ENCODE assay signal across 22 cellular contexts in the genomic region with DNA sequence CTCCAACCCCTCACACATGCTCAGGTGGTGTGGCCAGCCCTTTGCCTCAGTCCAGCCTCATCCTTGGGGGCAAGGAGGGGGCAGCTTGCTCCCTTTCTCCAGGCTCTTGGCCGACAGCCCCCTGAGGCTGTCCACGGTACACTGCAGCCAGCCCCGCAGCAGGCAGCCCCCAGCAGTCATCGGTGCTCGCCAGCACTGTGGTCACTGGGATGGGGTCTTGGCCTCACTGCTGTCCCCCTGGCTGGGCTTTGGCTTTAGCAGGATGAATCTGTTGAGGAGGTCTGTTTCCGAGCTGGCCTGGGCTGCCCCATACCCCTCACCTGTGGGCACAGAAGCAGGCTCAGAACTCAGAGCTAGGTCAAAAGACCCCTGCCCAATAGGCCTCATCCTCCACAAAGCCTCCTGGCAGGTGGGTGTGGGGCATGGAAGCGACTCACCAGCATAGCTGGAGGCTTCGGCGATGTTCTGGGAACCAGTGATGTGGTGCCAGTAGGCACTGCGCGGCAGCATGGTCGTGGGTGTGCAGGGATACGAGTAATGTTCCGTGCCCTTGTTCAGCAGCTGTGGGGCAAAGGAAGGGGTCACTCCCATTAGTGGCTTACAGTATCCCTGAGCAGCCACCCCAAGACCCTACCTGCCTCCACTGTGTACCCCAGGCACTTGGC. TPM values are rescaled to one million over a fixed set of nuclear protein-coding genes. Genes with fewer than 3 reads are reported as not detected.
DNase-seq lines count a peak whose midpoint lies in the region; ATAC-seq, FAIRE-seq and TF ChIP-seq lines count a peak whose summit lies in the region.
"Had no signal": no experiment of that assay in that cellular context is flagged by ENCODE, and none has a peak within 500 bp of the region (broad histone marks: within the 10 kb centered on the region; RNA-seq: fewer than 3 reads in every experiment).

No MANE protein-coding gene starts in this region.

- H4K12ac ChIP-seq in trophoblast cell (ENCODE audit: low read depth, low read length) = no peak overlapping the region

- no peak overlapping the region for H4K8ac ChIP-seq in trophoblast cell (ENCODE audit: low read depth, low read length)

- peak overlapping the region; percentile 81; the same call in 1 of the 2 replicates for H3K27ac ChIP-seq in GM23338 (ENCODE audit: low read depth)
- H3K27ac ChIP-seq in endothelial cell of umbilical vein (ENCODE audit: insufficient read depth, low read depth, low read length) = no peak overlapping the region
- peak overlapping the region; percentile 55 for H3K27ac ChIP-seq in trophoblast cell (ENCODE audit: low read depth, low read length)
- H3K27ac ChIP-seq: ascending aorta, gastrocnemius medialis, thyroid gland had no signal

- peaks cover 3% of the 10 kb centered on the region; the same call in 1 of the 2 replicates for H4K20me1 ChIP-seq in GM23338 (replicated peaks; ENCODE audit: insufficient read depth)
- H4K20me1 ChIP-seq in endothelial cell of umbilical vein (replicated peaks; ENCODE audit: control insufficient read depth, extremely low read depth, insufficient read depth, low read length) = no peaks in the 10 kb centered on the region

- no peaks in the 10 kb centered on the region for H3K9me1 ChIP-seq in endothelial cell of umbilical vein (replicated peaks; ENCODE audit: control insufficient read depth, extremely low read depth, insufficient read depth, low read length)

- BruUV-seq in endothelial cell of umbilical vein (replicated peaks; lab: Mats Ljungman, UMichigan) = TSS peak; percentile 17

- no peak for DNase-seq in activated CD8-positive, alpha-beta T cell treated with anti-CD3 and anti-CD28 coated beads, Interleukin-2, amount 10 ng/mL, durations not matched to agents 7 days and 5 days
- no peak for DNase-seq in activated CD8-positive, alpha-beta T cell treated with anti-CD3 and anti-CD28 coated beads for 36 hours
- DNase-seq in GM23338 (ENCODE audit: low spot score) = no peak
- no peak for DNase-seq in endothelial cell of umbilical vein (ENCODE audit: low read depth, low spot score)
- DNase-seq in trophoblast cell = no peak
- no peak for DNase-seq in NCI-H345 (lab: John Stamatoyannopoulos, UW)
- no peak for DNase-seq in stimulated activated CD4-positive, alpha-beta T cell treated with anti-CD3 and anti-CD28 coated beads, Interleukin-4, amount 100 ng/mL, for 1 hour
- DNase-seq: activated effector memory CD4-positive, alpha-beta T cell treated with Interleukin-2 at 50 U/mL for 16 hours; DND-41; gastrocnemius medialis; naive B cell; NCI-H1092 treated with DMSO at 0.1 percent for 48 hours; NCI-H187 treated with DMSO at 0.1 percent for 48 hours; NCI-H526 treated with DMSO at 0.1 percent for 48 hours; nucleus accumbens; stimulated activated naive CD8-positive, alpha-beta T cell treated with anti-CD3 and anti-CD28 coated beads, Interleukin-15, amount 100 ng/mL, for 72 hours; thyroid gland had no signal

- H3K9me3 Mint-ChIP-seq in activated CD8-positive, alpha-beta T cell treated with anti-CD3 and anti-CD28 coated beads, Interleukin-2, amount 10 ng/mL, durations not matched to agents 7 days and 5 days (ENCODE audit: insufficient read depth) = no peaks in the 10 kb centered on the region
- H3K9me3 Mint-ChIP-seq in activated CD8-positive, alpha-beta T cell treated with anti-CD3 and anti-CD28 coated beads for 36 hours = no peaks in the 10 kb centered on the region
- H3K9me3 Mint-ChIP-seq in GM23338 = no peaks in the 10 kb centered on the region
- H3K9me3 Mint-ChIP-seq: mesothelial cell of epicardium; naive B cell; stimulated activated naive CD8-positive, alpha-beta T cell treated with anti-CD3 and anti-CD28 coated beads, Interleukin-15, amount 100 ng/mL, for 72 hours; WTC11 had no signal

- FAIRE-seq in endothelial cell of umbilical vein (lab: Jason Lieb, UNC) = no peak

- peaks cover 24% of the 10 kb centered on the region for H3K36me3 Mint-ChIP-seq in activated CD8-positive, alpha-beta T cell treated with anti-CD3 and anti-CD28 coated beads, Interleukin-2, amount 10 ng/mL, durations not matched to agents 7 days and 5 days (ENCODE audit: low read depth)
- H3K36me3 Mint-ChIP-seq in activated CD8-positive, alpha-beta T cell treated with anti-CD3 and anti-CD28 coated beads for 36 hours (ENCODE audit: low read depth) = peaks cover 12% of the 10 kb centered on the region
- H3K36me3 Mint-ChIP-seq in GM23338 (ENCODE audit: low read depth) = peaks cover 40% of the 10 kb centered on the region

- POLR2A ChIA-PET in activated CD8-positive, alpha-beta T cell treated with anti-CD3 and anti-CD28 coated beads, Interleukin-2, amount 10 ng/mL, durations not matched to agents 7 days and 5 days (lab: Charles Lee) = interaction anchor here (1.3 to 3.3 kb wide), 2 partner anchors 11 to 13 kb away, joined by 3 to 14 read pairs; partner anchors contain the start of genes DOK4 and POLR2C
- POLR2A ChIA-PET in activated CD8-positive, alpha-beta T cell treated with anti-CD3 and anti-CD28 coated beads for 36 hours (lab: Charles Lee) = interaction anchor here (2.7 to 6.9 kb wide), 3 partner anchors 9 to 12 kb away, joined by 12 to 29 read pairs (median 22); partner anchors contain the start of genes DOK4 and POLR2C
- POLR2A ChIA-PET in endothelial cell of umbilical vein (lab: Charles Lee) = no interaction called here

- H3K18ac ChIP-seq in trophoblast cell (ENCODE audit: low read length) = no peak overlapping the region

- peak overlapping the region; percentile 30 for H3K27ac Mint-ChIP-seq in activated CD8-positive, alpha-beta T cell treated with anti-CD3 and anti-CD28 coated beads, Interleukin-2, amount 10 ng/mL, durations not matched to agents 7 days and 5 days
- no peak overlapping the region for H3K27ac Mint-ChIP-seq in activated CD8-positive, alpha-beta T cell treated with anti-CD3 and anti-CD28 coated beads for 36 hours
- peak overlapping the region; percentile 56; the same call in 1 of the 2 replicates for H3K27ac Mint-ChIP-seq in GM23338
- H3K27ac Mint-ChIP-seq: activated naive CD8-positive, alpha-beta T cell; mesothelial cell of epicardium had no signal

- H3K27me3 Mint-ChIP-seq in activated CD8-positive, alpha-beta T cell treated with anti-CD3 and anti-CD28 coated beads, Interleukin-2, amount 10 ng/mL, durations not matched to agents 7 days and 5 days (ENCODE audit: low read depth) = no peaks in the 10 kb centered on the region
- no peaks in the 10 kb centered on the region for H3K27me3 Mint-ChIP-seq in activated CD8-positive, alpha-beta T cell treated with anti-CD3 and anti-CD28 coated beads for 36 hours
- H3K27me3 Mint-ChIP-seq in GM23338 (ENCODE audit: insufficient read depth, low read depth, poor library complexity) = peaks cover 14% of the 10 kb centered on the region
- H3K27me3 Mint-ChIP-seq: activated naive CD8-positive, alpha-beta T cell; naive B cell; stimulated activated naive CD8-positive, alpha-beta T cell treated with anti-CD3 and anti-CD28 coated beads, Interleukin-15, amount 100 ng/mL, for 72 hours had no signal

- no peak overlapping the region for H3K14ac ChIP-seq in trophoblast cell (ENCODE audit: low read length)

- no peak for ATAC-seq in activated CD8-positive, alpha-beta T cell treated with anti-CD3 and anti-CD28 coated beads, Interleukin-2, amount 10 ng/mL, durations not matched to agents 7 days and 5 days
- ATAC-seq in activated CD8-positive, alpha-beta T cell treated with anti-CD3 and anti-CD28 coated beads for 36 hours = no peak
- no peak for ATAC-seq in GM23338
- ATAC-seq in HG02763 (IDR thresholded peaks at IDR 0.05; ENCODE audit: unreplicated experiment) = no peak
- ATAC-seq: gastrocnemius medialis; stimulated activated naive CD8-positive, alpha-beta T cell treated with anti-CD3 and anti-CD28 coated beads, Interleukin-15, amount 100 ng/mL, for 72 hours had no signal

- H3K4me1 Mint-ChIP-seq in activated CD8-positive, alpha-beta T cell treated with anti-CD3 and anti-CD28 coated beads, Interleukin-2, amount 10 ng/mL, durations not matched to agents 7 days and 5 days (ENCODE audit: low read depth) = peaks cover 31% of the 10 kb centered on the region
- H3K4me1 Mint-ChIP-seq in activated CD8-positive, alpha-beta T cell treated with anti-CD3 and anti-CD28 coated beads for 36 hours (ENCODE audit: low read depth) = peaks cover 15% of the 10 kb centered on the region
- peaks cover 63% of the 10 kb centered on the region for H3K4me1 Mint-ChIP-seq in GM23338

- peaks cover 47% of the 10 kb centered on the region for H3K4me1 ChIP-seq in GM23338 (ENCODE audit: insufficient read depth)
- H3K4me1 ChIP-seq in endothelial cell of umbilical vein (ENCODE audit: control insufficient read depth, extremely low read depth, insufficient read depth, low read length) = peaks cover 18% of the 10 kb centered on the region
- H3K4me1 ChIP-seq in trophoblast cell (ENCODE audit: control insufficient read depth in 1 of 2, insufficient read depth in 2 of 2, low read length in 2 of 2) = peaks cover 32 to 35% of the 10 kb centered on the region in 2 experiments

- TF ChIP-seq CTCF in activated CD8-positive, alpha-beta T cell treated with anti-CD3 and anti-CD28 coated beads for 36 hours (IDR thresholded peaks at IDR 0.05) = no peak
- TF ChIP-seq CTCF in GM23338 (conservative IDR thresholded peaks at IDR 0.05; ENCODE audit: low read depth in 2 of 2) = no peak
- no peak for TF ChIP-seq CTCF in endothelial cell of umbilical vein (IDR thresholded peaks at IDR 0.05; ENCODE audit: extremely low read depth in 1 of 2, insufficient read depth in 1 of 2, low read depth in 1 of 2, low read length in 2 of 2)

- no peaks in the 10 kb centered on the region for H3K9me2 ChIP-seq in GM23338 (ENCODE audit: insufficient read depth)

- no peak overlapping the region for H3K4me3 Mint-ChIP-seq in activated CD8-positive, alpha-beta T cell treated with anti-CD3 and anti-CD28 coated beads, Interleukin-2, amount 10 ng/mL, durations not matched to agents 7 days and 5 days
- H3K4me3 Mint-ChIP-seq in activated CD8-positive, alpha-beta T cell treated with anti-CD3 and anti-CD28 coated beads for 36 hours = no peak overlapping the region
- no peak overlapping the region for H3K4me3 Mint-ChIP-seq in GM23338
- H3K4me3 Mint-ChIP-seq: activated naive CD8-positive, alpha-beta T cell; mesothelial cell of epicardium; naive B cell; stimulated activated naive CD8-positive, alpha-beta T cell treated with anti-CD3 and anti-CD28 coated beads, Interleukin-15, amount 100 ng/mL, for 72 hours; WTC11 had no signal

- CTCF ChIA-PET in activated CD8-positive, alpha-beta T cell treated with anti-CD3 and anti-CD28 coated beads, Interleukin-2, amount 10 ng/mL, durations not matched to agents 7 days and 5 days (lab: Charles Lee) = interaction anchor here (1.1 to 5.1 kb wide), 3 partner anchors 11 to 50 kb away, joined by 3 to 28 read pairs (median 27); partner anchors contain the start of gene POLR2C
- CTCF ChIA-PET in activated CD8-positive, alpha-beta T cell treated with anti-CD3 and anti-CD28 coated beads for 36 hours (lab: Charles Lee) = interaction anchor here (1.0 to 8.2 kb wide), 5 partner anchors 9 to 103 kb away, joined by 3 to 71 read pairs (median 17); partner anchors contain the start of genes DOK4 and POLR2C
- CTCF ChIA-PET in endothelial cell of umbilical vein (lab: Charles Lee) = interaction anchor here (3.5 to 4.8 kb wide), 3 partner anchors 10 to 47 kb away, joined by 17 to 25 read pairs (median 24); partner anchors contain the start of gene POLR2C

- no peak overlapping the region for H4K91ac ChIP-seq in trophoblast cell (ENCODE audit: low read depth, low read length)

- no peaks in the 10 kb centered on the region for H3K27me3 ChIP-seq in GM23338 (ENCODE audit: insufficient read depth)
- H3K27me3 ChIP-seq in endothelial cell of umbilical vein (ENCODE audit: control insufficient read depth in 2 of 2, insufficient read depth in 2 of 2, low read length in 2 of 2) = no peaks in the 10 kb centered on the region
- no peaks in the 10 kb centered on the region for H3K27me3 ChIP-seq in trophoblast cell (ENCODE audit: insufficient read depth, low read length)
- H3K27me3 ChIP-seq: ascending aorta, gastrocnemius medialis, thyroid gland had no signal

- H3K4ac ChIP-seq in trophoblast cell (ENCODE audit: low read depth, low read length) = no peak overlapping the region

- no peak overlapping the region for H2AK5ac ChIP-seq in trophoblast cell (ENCODE audit: low read length)

- H3K79me2 ChIP-seq in GM23338 (replicated peaks; ENCODE audit: insufficient read depth) (peaks cover under 1% of the 10 kb centered on the region; the same call in 1 of the 2 replicates), endothelial cell of umbilical vein (ENCODE audit: control insufficient read depth, insufficient read depth, low read length) (peaks cover 5% of the 10 kb centered on the region), trophoblast cell (ENCODE audit: control insufficient read depth, insufficient read depth, low read length, poor library complexity) (peaks cover 14% of the 10 kb centered on the region)

- peaks cover 17% of the 10 kb centered on the region for H3K79me1 ChIP-seq in trophoblast cell (ENCODE audit: low read length)

- peaks cover 12% of the 10 kb centered on the region; the same call in 1 of the 2 replicates for H3F3A ChIP-seq in GM23338 (replicated peaks; ENCODE audit: low read depth)

- peaks cover 19% of the 10 kb centered on the region for H3K36me3 ChIP-seq in GM23338 (ENCODE audit: insufficient read depth)
- H3K36me3 ChIP-seq in endothelial cell of umbilical vein (ENCODE audit: control insufficient read depth in 2 of 2, extremely low read depth in 1 of 2, insufficient read depth in 2 of 2, low read length in 2 of 2) = peaks cover 13 to 48% of the 10 kb centered on the region in 2 experiments
- peaks cover 83 to 94% of the 10 kb centered on the region in 2 experiments for H3K36me3 ChIP-seq in trophoblast cell (ENCODE audit: control insufficient read depth in 1 of 2, insufficient read depth in 2 of 2, low read length in 2 of 2)

- H2BK12ac ChIP-seq in trophoblast cell (ENCODE audit: low read length) = no peak overlapping the region

- no peak overlapping the region for H3K9ac ChIP-seq in endothelial cell of umbilical vein (replicated peaks; ENCODE audit: extremely low read depth, insufficient read depth, low read length)
- H3K9ac ChIP-seq in trophoblast cell (ENCODE audit: low read length) = no peak overlapping the region

- H3K23ac ChIP-seq in trophoblast cell (ENCODE audit: low read length) = no peak overlapping the region

- H3K9me3 ChIP-seq in endothelial cell of umbilical vein (replicated peaks; ENCODE audit: control insufficient read depth, insufficient read depth, low read length) (no peaks in the 10 kb centered on the region), trophoblast cell (ENCODE audit: insufficient read depth, low read depth, low read length) (peaks cover 3% of the 10 kb centered on the region)
- H3K9me3 ChIP-seq: ascending aorta, gastrocnemius medialis, thyroid gland had no signal

- intact Hi-C loops in activated CD8-positive, alpha-beta T cell treated with anti-CD3 and anti-CD28 coated beads for 36 hours (cut with micrococcal nuclease) = no loop called here
- intact Hi-C loops in endothelial cell of umbilical vein (cut with micrococcal nuclease) = loop anchor here (10.0 kb wide), 1 partner anchor 171 kb away; no protein-coding TSS in a partner anchor

- no peak overlapping the region for H2BK5ac ChIP-seq in trophoblast cell (ENCODE audit: low read depth, low read length, poor library complexity)

- no peak for TF ChIP-seq POLR2A in endothelial cell of umbilical vein (IDR thresholded peaks at IDR 0.05; ENCODE audit: low read depth, low read length)

- no peak overlapping the region for H2AFZ ChIP-seq in GM23338
- H2AFZ ChIP-seq in endothelial cell of umbilical vein (ENCODE audit: low read depth, low read length) = no peak overlapping the region
- no peak overlapping the region for H2AFZ ChIP-seq in trophoblast cell (ENCODE audit: insufficient read depth, low read length, poor library complexity)

- no CpG with 5 or more reads among the region's 14 CpGs for WGBS in trophoblast cell (ENCODE audit: extremely low coverage, insufficient coverage, insufficient read length)

- H3K4me3 ChIP-seq in GM23338 = no peak overlapping the region
- H3K4me3 ChIP-seq in endothelial cell of umbilical vein (replicated peaks in 1 of 3; ENCODE audit: insufficient read depth in 1 of 3, low read depth in 1 of 3, low read length in 3 of 3) = no peak overlapping the region
- no peak overlapping the region for H3K4me3 ChIP-seq in trophoblast cell (ENCODE audit: low read depth, low read length)
- H3K4me3 ChIP-seq: ascending aorta, gastrocnemius medialis, thyroid gland had no signal

- H3K4me2 ChIP-seq in GM23338 (no peak overlapping the region), endothelial cell of umbilical vein (ENCODE audit: insufficient read depth, low read length) (no peak overlapping the region), trophoblast cell (ENCODE audit: low read length) (no peak overlapping the region)

- dilution Hi-C loops in endothelial cell of umbilical vein (cut with MboI; ENCODE audit: extremely low pct_ligation_motif_present, low sequenced_read_pairs) = no loop called here

- no peak overlapping the region for H2BK120ac ChIP-seq in trophoblast cell (ENCODE audit: insufficient read depth, low read length, poor library complexity)

RNA-seq across cellular contexts. Expression of gene POLR2C, which starts 10.8 kb away (rescaled TPM):
- total RNA-seq in activated CD8-positive, alpha-beta T cell treated with anti-CD3 and anti-CD28 coated beads, Interleukin-2, amount 10 ng/mL, durations not matched to agents 7 days and 5 days = 10 to 100 TPM; 57.0 to 58.3 TPM
- 10 to 100 TPM; 62.4 to 63.0 TPM for total RNA-seq in activated CD8-positive, alpha-beta T cell treated with anti-CD3 and anti-CD28 coated beads for 36 hours
- total RNA-seq in GM23338 (2014; rRNA removed; shearing (Covaris generic)) = 107 and 123 TPM in 2 replicates
- polyA plus RNA-seq in GM23338 (2016; fragmentation: Nextera tagmentation; extraction: Ambion mirVana) (36.4 and 37.6 TPM in 2 replicates), endothelial cell of umbilical vein (115 and 129 TPM in 2 replicates)
- 60.2 and 65.2 TPM in 2 replicates for total RNA-seq in endothelial cell of umbilical vein
- polyA plus RNA-seq in endothelial cell of umbilical vein (2011; cell fraction: cytosol; rRNA removed) = 118 and 127 TPM in 2 replicates
- 92.4 and 111 TPM in 2 replicates for polyA plus RNA-seq in endothelial cell of umbilical vein (2011; cell fraction: nucleus; rRNA removed)
- 61.1 and 68.3 TPM in 2 replicates for polyA plus RNA-seq in endothelial cell of umbilical vein (2012)
- 224 and 248 TPM in 2 replicates for polyA minus RNA-seq in endothelial cell of umbilical vein
- 122 TPM for polyA minus RNA-seq in endothelial cell of umbilical vein (2011; cell fraction: cytosol; rRNA and poly(A)+ RNA removed)
- 58.3 and 59.0 TPM in 2 replicates for polyA minus RNA-seq in endothelial cell of umbilical vein (2011; cell fraction: nucleus; rRNA and poly(A)+ RNA removed)
- 49.8 and 50.6 TPM in 2 replicates for polyA plus RNA-seq in trophoblast cell (2013)

RNA-seq across cellular contexts. Expression of gene DOK4, which starts 13.0 kb away (rescaled TPM):
- 1 to 10 TPM; 4.8 to 6.4 TPM for total RNA-seq in activated CD8-positive, alpha-beta T cell treated with anti-CD3 and anti-CD28 coated beads, Interleukin-2, amount 10 ng/mL, durations not matched to agents 7 days and 5 days
- 1 to 10 TPM; 4.6 to 5.1 TPM for total RNA-seq in activated CD8-positive, alpha-beta T cell treated with anti-CD3 and anti-CD28 coated beads for 36 hours
- 26.6 and 29.1 TPM in 2 replicates for total RNA-seq in GM23338 (2014; rRNA removed; shearing (Covaris generic))
- polyA plus RNA-seq in GM23338 (2016; fragmentation: Nextera tagmentation; extraction: Ambion mirVana) (11.4 and 12.9 TPM in 2 replicates), endothelial cell of umbilical vein (22.5 and 23.4 TPM in 2 replicates)
- total RNA-seq in endothelial cell of umbilical vein = 22.3 and 24.4 TPM in 2 replicates
- polyA plus RNA-seq in endothelial cell of umbilical vein (2011; cell fraction: cytosol; rRNA removed) = 21.2 and 23.3 TPM in 2 replicates
- polyA plus RNA-seq in endothelial cell of umbilical vein (2011; cell fraction: nucleus; rRNA removed) = 40.5 and 44.7 TPM in 2 replicates
- 16.6 and 20.1 TPM in 2 replicates for polyA plus RNA-seq in endothelial cell of umbilical vein (2012)
- 18.0 and 23.8 TPM in 2 replicates for polyA minus RNA-seq in endothelial cell of umbilical vein
- 17.8 TPM for polyA minus RNA-seq in endothelial cell of umbilical vein (2011; cell fraction: cytosol; rRNA and poly(A)+ RNA removed)
- 5.4 and 6.0 TPM in 2 replicates for polyA minus RNA-seq in endothelial cell of umbilical vein (2011; cell fraction: nucleus; rRNA and poly(A)+ RNA removed)
- 407 and 429 TPM in 2 replicates for polyA plus RNA-seq in trophoblast cell (2013)

RNA-seq across cellular contexts. Expression of gene COQ9, which starts 26.0 kb away (rescaled TPM):
- 10 to 100 TPM; 38.2 to 40.4 TPM for total RNA-seq in activated CD8-positive, alpha-beta T cell treated with anti-CD3 and anti-CD28 coated beads, Interleukin-2, amount 10 ng/mL, durations not matched to agents 7 days and 5 days
- total RNA-seq in activated CD8-positive, alpha-beta T cell treated with anti-CD3 and anti-CD28 coated beads for 36 hours = 10 to 100 TPM; 39.3 to 39.6 TPM
- total RNA-seq in GM23338 (2014; rRNA removed; shearing (Covaris generic)) = 24.7 and 36.3 TPM in 2 replicates
- 26.6 and 28.6 TPM in 2 replicates for polyA plus RNA-seq in GM23338 (2016; fragmentation: Nextera tagmentation; extraction: Ambion mirVana)
- total RNA-seq in endothelial cell of umbilical vein = 42.1 and 42.5 TPM in 2 replicates
- polyA plus RNA-seq in endothelial cell of umbilical vein = 78.3 and 83.6 TPM in 2 replicates
- polyA plus RNA-seq in endothelial cell of umbilical vein (2011; cell fraction: cytosol; rRNA removed) = 77.5 and 80.1 TPM in 2 replicates
- polyA plus RNA-seq in endothelial cell of umbilical vein (2011; cell fraction: nucleus; rRNA removed) = 130 and 136 TPM in 2 replicates
- 45.1 and 49.5 TPM in 2 replicates for polyA plus RNA-seq in endothelial cell of umbilical vein (2012)
- polyA minus RNA-seq in endothelial cell of umbilical vein = 65.5 and 67.5 TPM in 2 replicates
- polyA minus RNA-seq in endothelial cell of umbilical vein (2011; cell fraction: cytosol; rRNA and poly(A)+ RNA removed) = 50.9 TPM
- 27.8 and 29.9 TPM in 2 replicates for polyA minus RNA-seq in endothelial cell of umbilical vein (2011; cell fraction: nucleus; rRNA and poly(A)+ RNA removed)
- polyA plus RNA-seq in trophoblast cell (2013) = 21.2 and 21.9 TPM in 2 replicates

RNA-seq across cellular contexts. Expression of gene CIAPIN1, which starts 26.1 kb away (rescaled TPM):
- total RNA-seq in activated CD8-positive, alpha-beta T cell treated with anti-CD3 and anti-CD28 coated beads, Interleukin-2, amount 10 ng/mL, durations not matched to agents 7 days and 5 days = 10 to 100 TPM; 47.8 to 53.8 TPM
- total RNA-seq in activated CD8-positive, alpha-beta T cell treated with anti-CD3 and anti-CD28 coated beads for 36 hours = 10 to 100 TPM; 53.3 to 53.4 TPM
- total RNA-seq in GM23338 (2014; rRNA removed; shearing (Covaris generic)) = 70.3 and 75.4 TPM in 2 replicates
- polyA plus RNA-seq in GM23338 (2016; fragmentation: Nextera tagmentation; extraction: Ambion mirVana) = 36.5 and 40.0 TPM in 2 replicates
- 70.9 and 77.9 TPM in 2 replicates for total RNA-seq in endothelial cell of umbilical vein
- polyA plus RNA-seq in endothelial cell of umbilical vein = 70.7 and 74.6 TPM in 2 replicates
- 75.4 and 79.5 TPM in 2 replicates for polyA plus RNA-seq in endothelial cell of umbilical vein (2011; cell fraction: cytosol; rRNA removed)
- 58.5 and 59.3 TPM in 2 replicates for polyA plus RNA-seq in endothelial cell of umbilical vein (2011; cell fraction: nucleus; rRNA removed)
- 68.9 and 85.7 TPM in 2 replicates for polyA plus RNA-seq in endothelial cell of umbilical vein (2012)
- polyA minus RNA-seq in endothelial cell of umbilical vein = 54.0 and 60.6 TPM in 2 replicates
- polyA minus RNA-seq in endothelial cell of umbilical vein (2011; cell fraction: cytosol; rRNA and poly(A)+ RNA removed) = 24.8 TPM
- 19.1 and 34.2 TPM in 2 replicates for polyA minus RNA-seq in endothelial cell of umbilical vein (2011; cell fraction: nucleus; rRNA and poly(A)+ RNA removed)
- polyA plus RNA-seq in trophoblast cell (2013) = 36.7 and 38.3 TPM in 2 replicates
